ENCODE assay signal across 8 cellular contexts in the genomic region with DNA sequence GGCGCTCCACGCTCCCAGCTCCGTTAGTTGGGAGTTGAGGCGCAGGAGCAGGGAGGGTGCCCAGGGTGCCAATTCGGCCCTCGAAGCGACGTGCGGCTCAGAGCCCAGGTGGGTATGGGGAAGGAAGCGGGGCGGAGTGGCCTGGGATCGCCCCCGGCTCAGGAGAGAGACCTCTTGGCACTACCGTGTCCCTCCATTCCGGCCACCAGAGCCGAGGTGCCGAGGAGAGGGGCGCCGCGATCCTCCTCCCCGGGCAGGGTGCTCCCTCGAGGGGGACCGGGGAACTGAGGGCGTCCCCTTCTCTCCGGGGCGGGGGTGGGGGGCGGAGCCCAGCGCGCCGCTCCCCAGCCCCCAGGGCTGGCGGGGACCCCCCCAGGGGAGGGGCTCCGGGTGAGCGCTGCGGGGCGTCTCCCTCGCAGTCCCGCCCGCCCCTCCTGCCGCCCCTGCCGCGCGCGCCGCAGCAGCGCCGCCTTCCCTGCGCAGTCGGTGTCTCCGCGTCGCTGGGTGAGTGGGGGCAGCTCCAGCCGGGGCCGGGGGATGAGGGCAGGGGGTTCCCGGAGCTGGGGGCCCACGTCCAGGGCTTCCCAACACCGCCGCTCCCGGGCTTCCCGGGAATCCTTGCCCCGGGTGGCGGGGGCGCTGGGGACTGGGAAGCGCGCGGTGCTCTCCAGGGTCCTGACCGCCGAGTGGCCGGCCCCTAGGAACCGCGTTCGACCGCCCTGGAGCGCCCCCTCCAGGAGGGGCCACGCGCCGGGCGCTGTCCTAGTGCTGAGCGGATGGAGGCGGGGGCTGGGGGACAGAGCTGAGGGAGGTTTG. TPM values are rescaled to one million over a fixed set of nuclear protein-coding genes. Genes with fewer than 3 reads are reported as not detected.
A peak's percentile ranks its signal among the peaks of the same experiment; 100 is the strongest.
DNase-seq lines count a peak whose midpoint lies in the region; ATAC-seq, FAIRE-seq and TF ChIP-seq lines count a peak whose summit lies in the region.

A gene (plus strand): TSS at position 480 of the 816 bp plus-strand sequence. CDS start 2,408 bp downstream, outside the sequence.

- H3K27me3 Mint-ChIP-seq in WTC11 (ENCODE audit: low read depth) (peaks cover 74% of the 10 kb centered on the region), neural crest cell (ENCODE audit: low read depth) (peaks cover 73% of the 10 kb centered on the region)

- CTCF ChIA-PET in WTC11 (lab: Charles Lee): interaction anchor here (0.5 to 4.6 kb wide), 34 partner anchors 8 to 491 kb away, joined by 3 to 93 read pairs (median 4); a partner anchor contains a TSS

- H3K36me3 Mint-ChIP-seq in WTC11 (no peaks in the 10 kb centered on the region), neural crest cell (ENCODE audit: low read depth) (no peaks in the 10 kb centered on the region)

- H3K27ac Mint-ChIP-seq in WTC11 (no peak within 1 kb of the TSS), neural crest cell (ENCODE audit: unreplicated experiment) (no peak within 1 kb of the TSS)

- POLR2A ChIA-PET in WTC11 (lab: Charles Lee): interaction anchor here (0.6 to 1.4 kb wide), 3 partner anchors 10 to 40 kb away, joined by 3 read pairs; no protein-coding TSS in a partner anchor

- no peaks in the 10 kb centered on the region for H3K4me1 ChIP-seq in fibroblast of lung (ENCODE audit: control insufficient read depth, extremely low read depth, insufficient read depth, low read length)

- H3K9me3 Mint-ChIP-seq in WTC11 (no peaks in the 10 kb centered on the region), neural crest cell (no peaks in the 10 kb centered on the region)

- no peak within 1 kb of the TSS for H2AFZ ChIP-seq in fibroblast of lung (ENCODE audit: low read length)

- no peak within 1 kb of the TSS for H3K27ac ChIP-seq in fibroblast of lung (ENCODE audit: insufficient read depth, low read length)

- H3K4me3 Mint-ChIP-seq in WTC11: peak within 1 kb of the TSS; percentile 65
- peak within 1 kb of the TSS; percentile 2 for H3K4me3 Mint-ChIP-seq in neural crest cell

- DNase-seq in D721Med (ENCODE audit: insufficient read length, low spot score) (no peak), HuH-7.5 (ENCODE audit: low spot score) (peak; percentile 83), WTC11 (ENCODE audit: low spot score) (peak; percentile 90), fibroblast of lung (ENCODE audit: low read depth in 2 of 2) (peak; percentile 43 to 49), neural crest cell (ENCODE audit: low read depth, low spot score) (peak; percentile 76), NCI-H774 (lab: John Stamatoyannopoulos, UW) (no peak), pons (ENCODE audit: low spot score) (no peak)
- DNase-seq in effector CD4-positive, alpha-beta T cell: no peak

- H3K36me3 ChIP-seq in fibroblast of lung (ENCODE audit: control insufficient read depth, insufficient read depth, low read length): no peaks in the 10 kb centered on the region

- no peaks in the 10 kb centered on the region for H3K9me3 ChIP-seq in fibroblast of lung (ENCODE audit: control insufficient read depth, insufficient read depth, low read depth, low read length)

- no peaks in the 10 kb centered on the region for H3K79me2 ChIP-seq in fibroblast of lung (ENCODE audit: control insufficient read depth, insufficient read depth, low read length)

- no peak within 1 kb of the TSS for H3K4me3 ChIP-seq in fibroblast of lung (replicated peaks in 1 of 4; ENCODE audit: control extremely low read depth in 1 of 4, insufficient read depth in 1 of 4, low read depth in 3 of 4, low read length in 4 of 4)

- H3K4me1 Mint-ChIP-seq in WTC11: peaks cover 12% of the 10 kb centered on the region
- peaks cover 6% of the 10 kb centered on the region for H3K4me1 Mint-ChIP-seq in neural crest cell

- FAIRE-seq in D721Med (lab: Jason Lieb, UNC): no peak

- H3K9ac ChIP-seq in fibroblast of lung (ENCODE audit: insufficient read depth, low read length): no peak within 1 kb of the TSS

- peak; percentile 94 for ATAC-seq in WTC11

- H3K27me3 ChIP-seq in fibroblast of lung (ENCODE audit: control insufficient read depth, insufficient read depth, low read length): peaks cover 34% of the 10 kb centered on the region

- TF ChIP-seq CTCF in D721Med (IDR thresholded peaks at IDR 0.05; ENCODE audit: insufficient read depth, missing control alignments) (peak; percentile 53), WTC11 (IDR thresholded peaks at IDR 0.05) (peak; percentile 30; the same call in 1 of the 2 replicates), fibroblast of lung (conservative IDR thresholded peaks at IDR 0.05 in 1 of 2, IDR thresholded peaks at IDR 0.05 in 1 of 2; ENCODE audit: low read depth in 1 of 2, low read length in 2 of 2) (peak; percentile 60 to 62), neural crest cell (conservative IDR thresholded peaks at IDR 0.05) (peak; percentile 67)

- no peak within 1 kb of the TSS for H3K4me2 ChIP-seq in fibroblast of lung (ENCODE audit: extremely low read depth, insufficient read depth, low read length)

- H4K20me1 ChIP-seq in fibroblast of lung (ENCODE audit: control insufficient read depth, extremely low read depth, insufficient read depth, low read length): no peaks in the 10 kb centered on the region

TF ChIP-seq in WTC11, 78 proteins besides CTCF, POLR2A, EP300 and RAD21 (continues in another document):
- TF ChIP-seq ZNF138 (CRISPR knock-in tag; conservative IDR thresholded peaks at IDR 0.05) (peak; percentile 94; the same call in 1 of the 2 replicates), ATF1 (CRISPR knock-in tag; IDR thresholded peaks at IDR 0.05) (peak; percentile 89; the same call in 1 of the 2 replicates), EMX1 (CRISPR knock-in tag; IDR thresholded peaks at IDR 0.05) (peak; percentile 92)
- TF ChIP-seq, protein P1, sequence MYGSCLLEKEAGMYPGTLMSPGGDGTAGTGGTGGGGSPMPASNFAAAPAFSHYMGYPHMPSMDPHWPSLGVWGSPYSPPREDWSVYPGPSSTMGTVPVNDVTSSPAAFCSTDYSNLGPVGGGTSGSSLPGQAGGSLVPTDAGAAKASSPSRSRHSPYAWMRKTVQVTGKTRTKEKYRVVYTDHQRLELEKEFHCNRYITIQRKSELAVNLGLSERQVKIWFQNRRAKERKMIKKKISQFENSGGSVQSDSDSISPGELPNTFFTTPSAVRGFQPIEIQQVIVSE (CRISPR knock-in tag; IDR thresholded peaks at IDR 0.05; ENCODE audit: borderline replicate concordance): no peak
- TF ChIP-seq, protein P2, sequence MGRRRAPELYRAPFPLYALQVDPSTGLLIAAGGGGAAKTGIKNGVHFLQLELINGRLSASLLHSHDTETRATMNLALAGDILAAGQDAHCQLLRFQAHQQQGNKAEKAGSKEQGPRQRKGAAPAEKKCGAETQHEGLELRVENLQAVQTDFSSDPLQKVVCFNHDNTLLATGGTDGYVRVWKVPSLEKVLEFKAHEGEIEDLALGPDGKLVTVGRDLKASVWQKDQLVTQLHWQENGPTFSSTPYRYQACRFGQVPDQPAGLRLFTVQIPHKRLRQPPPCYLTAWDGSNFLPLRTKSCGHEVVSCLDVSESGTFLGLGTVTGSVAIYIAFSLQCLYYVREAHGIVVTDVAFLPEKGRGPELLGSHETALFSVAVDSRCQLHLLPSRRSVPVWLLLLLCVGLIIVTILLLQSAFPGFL (CRISPR knock-in tag; IDR thresholded peaks at IDR 0.05; ENCODE audit: borderline replicate concordance): peak; percentile 95
- TF ChIP-seq, protein P3, sequence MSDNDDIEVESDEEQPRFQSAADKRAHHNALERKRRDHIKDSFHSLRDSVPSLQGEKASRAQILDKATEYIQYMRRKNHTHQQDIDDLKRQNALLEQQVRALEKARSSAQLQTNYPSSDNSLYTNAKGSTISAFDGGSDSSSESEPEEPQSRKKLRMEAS (CRISPR knock-in tag; IDR thresholded peaks at IDR 0.05): peak; percentile 94
- TF ChIP-seq, protein P4, sequence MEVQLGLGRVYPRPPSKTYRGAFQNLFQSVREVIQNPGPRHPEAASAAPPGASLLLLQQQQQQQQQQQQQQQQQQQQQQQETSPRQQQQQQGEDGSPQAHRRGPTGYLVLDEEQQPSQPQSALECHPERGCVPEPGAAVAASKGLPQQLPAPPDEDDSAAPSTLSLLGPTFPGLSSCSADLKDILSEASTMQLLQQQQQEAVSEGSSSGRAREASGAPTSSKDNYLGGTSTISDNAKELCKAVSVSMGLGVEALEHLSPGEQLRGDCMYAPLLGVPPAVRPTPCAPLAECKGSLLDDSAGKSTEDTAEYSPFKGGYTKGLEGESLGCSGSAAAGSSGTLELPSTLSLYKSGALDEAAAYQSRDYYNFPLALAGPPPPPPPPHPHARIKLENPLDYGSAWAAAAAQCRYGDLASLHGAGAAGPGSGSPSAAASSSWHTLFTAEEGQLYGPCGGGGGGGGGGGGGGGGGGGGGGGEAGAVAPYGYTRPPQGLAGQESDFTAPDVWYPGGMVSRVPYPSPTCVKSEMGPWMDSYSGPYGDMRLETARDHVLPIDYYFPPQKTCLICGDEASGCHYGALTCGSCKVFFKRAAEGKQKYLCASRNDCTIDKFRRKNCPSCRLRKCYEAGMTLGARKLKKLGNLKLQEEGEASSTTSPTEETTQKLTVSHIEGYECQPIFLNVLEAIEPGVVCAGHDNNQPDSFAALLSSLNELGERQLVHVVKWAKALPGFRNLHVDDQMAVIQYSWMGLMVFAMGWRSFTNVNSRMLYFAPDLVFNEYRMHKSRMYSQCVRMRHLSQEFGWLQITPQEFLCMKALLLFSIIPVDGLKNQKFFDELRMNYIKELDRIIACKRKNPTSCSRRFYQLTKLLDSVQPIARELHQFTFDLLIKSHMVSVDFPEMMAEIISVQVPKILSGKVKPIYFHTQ (CRISPR knock-in tag; IDR thresholded peaks at IDR 0.05): no peak
- TF ChIP-seq, protein P5, sequence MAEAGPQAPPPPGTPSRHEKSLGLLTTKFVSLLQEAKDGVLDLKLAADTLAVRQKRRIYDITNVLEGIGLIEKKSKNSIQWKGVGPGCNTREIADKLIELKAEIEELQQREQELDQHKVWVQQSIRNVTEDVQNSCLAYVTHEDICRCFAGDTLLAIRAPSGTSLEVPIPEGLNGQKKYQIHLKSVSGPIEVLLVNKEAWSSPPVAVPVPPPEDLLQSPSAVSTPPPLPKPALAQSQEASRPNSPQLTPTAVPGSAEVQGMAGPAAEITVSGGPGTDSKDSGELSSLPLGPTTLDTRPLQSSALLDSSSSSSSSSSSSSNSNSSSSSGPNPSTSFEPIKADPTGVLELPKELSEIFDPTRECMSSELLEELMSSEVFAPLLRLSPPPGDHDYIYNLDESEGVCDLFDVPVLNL (CRISPR knock-in tag; IDR thresholded peaks at IDR 0.05; ENCODE audit: borderline replicate concordance, low read depth): peak; percentile 95

RNA-seq across cellular contexts. Expression of the gene that starts here (rescaled TPM):
- total RNA-seq in WTC11 (2021) (1.5 to 2.2 TPM (median 1.9 TPM) in 3 replicates), fibroblast of lung (0.33 TPM in 1 of 2 replicates, not detected in the other), neural crest cell (0.86 and 1.2 TPM in 2 replicates)
- polyA plus RNA-seq in fibroblast of lung: 0.06 TPM in 1 of 2 replicates, not detected in the other
- 0.16 TPM in 1 of 2 replicates, not detected in the other for polyA plus RNA-seq in fibroblast of lung (2012)
- not detected in 2 replicates for polyA minus RNA-seq in fibroblast of lung (ENCODE audit: low replicate concordance)

Comparison
In these comparisons a context has a peak if more than half of its experiments do, and no peak if none do; other contexts are left out.
1. Peak in DNase-seq in fibroblast of lung; RNA of the gene not detected or under 1 TPM.
2. DNase-seq: peak in HuH-7.5 (single experiment), WTC11 (single experiment) and neural crest cell (single experiment); none in D721Med (single experiment), NCI-H774 (single experiment), pons (single experiment) and effector CD4-positive, alpha-beta T cell (single experiment).
3. Peak in every context shown above with its lines, with median percentiles within 50 percentile points of each other: CTCF ChIP-seq.